Comparison of ENCODE assay signal across 1 cellular context in the genomic region with DNA sequence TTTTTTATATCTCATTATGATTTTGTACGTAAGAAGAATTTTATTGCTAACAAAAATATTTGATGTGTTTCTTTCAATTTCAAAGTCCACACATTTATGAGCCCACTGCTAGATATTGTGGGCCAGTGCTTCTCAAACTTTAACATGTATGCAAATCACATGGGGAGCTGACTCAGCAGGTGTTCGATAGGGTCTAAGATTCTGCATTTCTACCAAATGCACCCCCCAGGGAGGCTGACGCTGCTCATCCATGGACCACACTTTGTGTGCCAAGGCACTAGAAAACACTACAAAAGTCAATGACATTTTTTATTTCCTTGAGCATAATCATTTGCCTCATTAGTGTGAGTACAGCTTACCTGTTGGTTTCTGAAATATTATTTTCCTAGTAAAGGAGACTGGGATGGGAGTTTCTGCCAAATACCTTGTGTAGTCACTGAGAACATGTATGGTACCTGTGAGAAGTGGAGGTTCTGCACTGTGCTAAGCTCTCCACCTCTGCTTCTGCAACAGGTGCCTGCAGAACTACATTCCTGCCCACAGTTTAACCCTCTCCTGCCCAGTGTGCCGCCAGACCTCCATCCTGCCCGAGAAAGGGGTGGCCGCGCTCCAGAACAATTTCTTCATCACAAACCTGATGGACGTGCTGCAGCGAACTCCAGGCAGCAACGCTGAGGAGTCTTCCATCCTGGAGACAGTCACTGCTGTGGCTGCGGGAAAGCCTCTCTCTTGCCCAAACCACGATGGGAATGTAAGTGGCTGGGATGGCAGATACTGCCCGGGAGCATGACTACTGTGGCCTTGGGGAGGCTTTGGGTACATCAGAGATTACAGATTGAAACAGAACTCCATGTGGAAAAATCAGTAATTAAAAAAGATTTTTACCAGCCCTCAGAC.
TF ChIP-seq lines count a peak whose summit lies in the region.

No MANE protein-coding gene starts in this region.

TF ChIP-seq in GM23338, 12 proteins besides CTCF, POLR2A, EP300 and RAD21 (continued from another document):
- TF ChIP-seq POLR2AphosphoS5 (IDR thresholded peaks at IDR 0.05; ENCODE audit: low read depth) = no peak
- no peak for TF ChIP-seq NANOG (IDR thresholded peaks at IDR 0.05; ENCODE audit: borderline replicate concordance)
- TF ChIP-seq CREB1 (CRISPR knock-in tag; IDR thresholded peaks at IDR 0.05; ENCODE audit: low read depth) = no peak
